In the genomic region with DNA sequence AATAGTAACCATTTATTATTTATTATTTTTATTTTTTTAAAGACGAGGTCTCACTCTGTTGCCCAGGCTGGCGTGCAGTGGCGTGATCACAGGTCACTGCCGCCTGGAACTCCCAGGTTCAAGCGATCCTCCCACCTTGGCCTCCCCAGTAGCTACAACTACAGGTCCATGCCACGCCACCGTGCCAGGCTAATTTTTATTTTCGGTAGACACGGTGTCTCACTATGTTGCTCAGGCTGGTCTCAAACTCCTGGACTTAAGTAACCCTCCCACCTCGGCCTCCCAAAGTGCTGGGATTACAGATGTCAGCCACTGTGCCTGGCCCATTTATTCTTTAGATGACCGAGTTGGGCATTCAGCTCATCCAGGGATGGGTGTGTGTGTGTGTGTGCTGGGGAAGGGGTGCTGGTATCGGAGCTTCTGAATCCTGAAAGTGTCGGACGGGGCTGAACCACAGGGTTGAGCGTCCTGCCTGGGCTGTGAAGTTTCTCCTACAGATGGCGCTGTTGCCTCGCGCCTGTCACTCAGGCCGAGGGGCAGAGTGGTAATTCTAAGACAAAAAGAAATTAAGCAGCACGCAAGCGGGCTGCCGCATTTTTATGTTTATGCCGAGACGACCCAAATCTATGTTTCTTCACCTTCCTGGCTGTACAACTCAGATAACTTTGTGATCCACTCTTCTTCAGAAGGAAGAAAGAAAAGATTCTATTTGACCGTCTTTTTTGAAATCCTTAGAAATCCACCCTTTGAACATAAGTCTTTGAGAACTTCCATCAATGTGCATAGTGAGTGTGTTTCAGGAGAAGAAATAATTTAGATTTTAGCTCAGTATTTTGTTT, we compare ENCODE assay signal across 1 cellular context.
TF ChIP-seq lines count a peak whose summit lies in the region.

No MANE protein-coding gene starts in this region.

TF ChIP-seq in HepG2, 621 proteins besides CTCF, POLR2A, EP300 and RAD21 (continued from another document):
- TF ChIP-seq, protein P1, sequence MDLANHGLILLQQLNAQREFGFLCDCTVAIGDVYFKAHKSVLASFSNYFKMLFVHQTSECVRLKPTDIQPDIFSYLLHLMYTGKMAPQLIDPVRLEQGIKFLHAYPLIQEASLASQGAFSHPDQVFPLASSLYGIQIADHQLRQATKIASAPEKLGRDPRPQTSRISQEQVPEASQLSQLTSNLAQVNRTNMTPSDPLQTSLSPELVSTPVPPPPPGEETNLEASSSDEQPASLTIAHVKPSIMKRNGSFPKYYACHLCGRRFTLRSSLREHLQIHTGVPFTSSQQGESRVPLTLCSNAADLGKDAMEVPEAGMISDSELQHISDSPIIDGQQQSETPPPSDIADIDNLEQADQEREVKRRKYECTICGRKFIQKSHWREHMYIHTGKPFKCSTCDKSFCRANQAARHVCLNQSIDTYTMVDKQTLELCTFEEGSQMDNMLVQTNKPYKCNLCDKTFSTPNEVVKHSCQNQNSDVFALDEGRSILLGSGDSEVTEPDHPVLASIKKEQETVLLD (CRISPR knock-in tag; IDR thresholded peaks at IDR 0.05; ENCODE audit: low read depth) = no peak
- TF ChIP-seq ZFP41 (CRISPR knock-in tag; IDR thresholded peaks at IDR 0.05; ENCODE audit: borderline replicate concordance) (no peak), SMC3 (IDR thresholded peaks at IDR 0.05; ENCODE audit: low read length) (peak; percentile 74), CBX1 (IDR thresholded peaks at IDR 0.05; ENCODE audit: low read depth) (peak; percentile 34), MEIS2 (CRISPR knock-in tag; IDR thresholded peaks at IDR 0.05) (peak; percentile 84)
- TF ChIP-seq, protein P2, sequence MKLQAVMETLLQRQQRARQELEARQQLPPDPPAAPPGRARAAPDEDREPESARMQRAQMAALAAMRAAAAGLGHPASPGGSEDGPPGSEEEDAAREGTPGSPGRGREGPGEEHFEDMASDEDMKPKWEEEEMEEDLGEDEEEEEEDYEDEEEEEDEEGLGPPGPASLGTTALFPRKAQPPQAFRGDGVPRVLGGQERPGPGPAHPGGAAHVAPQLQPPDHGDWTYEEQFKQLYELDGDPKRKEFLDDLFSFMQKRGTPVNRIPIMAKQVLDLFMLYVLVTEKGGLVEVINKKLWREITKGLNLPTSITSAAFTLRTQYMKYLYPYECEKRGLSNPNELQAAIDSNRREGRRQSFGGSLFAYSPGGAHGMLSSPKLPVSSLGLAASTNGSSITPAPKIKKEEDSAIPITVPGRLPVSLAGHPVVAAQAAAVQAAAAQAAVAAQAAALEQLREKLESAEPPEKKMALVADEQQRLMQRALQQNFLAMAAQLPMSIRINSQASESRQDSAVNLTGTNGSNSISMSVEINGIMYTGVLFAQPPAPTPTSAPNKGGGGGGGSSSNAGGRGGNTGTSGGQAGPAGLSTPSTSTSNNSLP (IDR thresholded peaks at IDR 0.05; ENCODE audit: low read depth, low read length) = no peak
- TF ChIP-seq, protein P3, sequence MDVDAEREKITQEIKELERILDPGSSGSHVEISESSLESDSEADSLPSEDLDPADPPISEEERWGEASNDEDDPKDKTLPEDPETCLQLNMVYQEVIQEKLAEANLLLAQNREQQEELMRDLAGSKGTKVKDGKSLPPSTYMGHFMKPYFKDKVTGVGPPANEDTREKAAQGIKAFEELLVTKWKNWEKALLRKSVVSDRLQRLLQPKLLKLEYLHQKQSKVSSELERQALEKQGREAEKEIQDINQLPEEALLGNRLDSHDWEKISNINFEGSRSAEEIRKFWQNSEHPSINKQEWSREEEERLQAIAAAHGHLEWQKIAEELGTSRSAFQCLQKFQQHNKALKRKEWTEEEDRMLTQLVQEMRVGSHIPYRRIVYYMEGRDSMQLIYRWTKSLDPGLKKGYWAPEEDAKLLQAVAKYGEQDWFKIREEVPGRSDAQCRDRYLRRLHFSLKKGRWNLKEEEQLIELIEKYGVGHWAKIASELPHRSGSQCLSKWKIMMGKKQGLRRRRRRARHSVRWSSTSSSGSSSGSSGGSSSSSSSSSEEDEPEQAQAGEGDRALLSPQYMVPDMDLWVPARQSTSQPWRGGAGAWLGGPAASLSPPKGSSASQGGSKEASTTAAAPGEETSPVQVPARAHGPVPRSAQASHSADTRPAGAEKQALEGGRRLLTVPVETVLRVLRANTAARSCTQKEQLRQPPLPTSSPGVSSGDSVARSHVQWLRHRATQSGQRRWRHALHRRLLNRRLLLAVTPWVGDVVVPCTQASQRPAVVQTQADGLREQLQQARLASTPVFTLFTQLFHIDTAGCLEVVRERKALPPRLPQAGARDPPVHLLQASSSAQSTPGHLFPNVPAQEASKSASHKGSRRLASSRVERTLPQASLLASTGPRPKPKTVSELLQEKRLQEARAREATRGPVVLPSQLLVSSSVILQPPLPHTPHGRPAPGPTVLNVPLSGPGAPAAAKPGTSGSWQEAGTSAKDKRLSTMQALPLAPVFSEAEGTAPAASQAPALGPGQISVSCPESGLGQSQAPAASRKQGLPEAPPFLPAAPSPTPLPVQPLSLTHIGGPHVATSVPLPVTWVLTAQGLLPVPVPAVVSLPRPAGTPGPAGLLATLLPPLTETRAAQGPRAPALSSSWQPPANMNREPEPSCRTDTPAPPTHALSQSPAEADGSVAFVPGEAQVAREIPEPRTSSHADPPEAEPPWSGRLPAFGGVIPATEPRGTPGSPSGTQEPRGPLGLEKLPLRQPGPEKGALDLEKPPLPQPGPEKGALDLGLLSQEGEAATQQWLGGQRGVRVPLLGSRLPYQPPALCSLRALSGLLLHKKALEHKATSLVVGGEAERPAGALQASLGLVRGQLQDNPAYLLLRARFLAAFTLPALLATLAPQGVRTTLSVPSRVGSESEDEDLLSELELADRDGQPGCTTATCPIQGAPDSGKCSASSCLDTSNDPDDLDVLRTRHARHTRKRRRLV (CRISPR knock-in tag; IDR thresholded peaks at IDR 0.05) = no peak
- TF ChIP-seq, protein P4, sequence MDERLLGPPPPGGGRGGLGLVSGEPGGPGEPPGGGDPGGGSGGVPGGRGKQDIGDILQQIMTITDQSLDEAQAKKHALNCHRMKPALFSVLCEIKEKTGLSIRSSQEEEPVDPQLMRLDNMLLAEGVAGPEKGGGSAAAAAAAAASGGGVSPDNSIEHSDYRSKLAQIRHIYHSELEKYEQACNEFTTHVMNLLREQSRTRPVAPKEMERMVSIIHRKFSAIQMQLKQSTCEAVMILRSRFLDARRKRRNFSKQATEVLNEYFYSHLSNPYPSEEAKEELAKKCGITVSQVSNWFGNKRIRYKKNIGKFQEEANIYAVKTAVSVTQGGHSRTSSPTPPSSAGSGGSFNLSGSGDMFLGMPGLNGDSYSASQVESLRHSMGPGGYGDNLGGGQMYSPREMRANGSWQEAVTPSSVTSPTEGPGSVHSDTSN (CRISPR knock-in tag; IDR thresholded peaks at IDR 0.05) = peak; percentile 71
- TF ChIP-seq, protein P5, sequence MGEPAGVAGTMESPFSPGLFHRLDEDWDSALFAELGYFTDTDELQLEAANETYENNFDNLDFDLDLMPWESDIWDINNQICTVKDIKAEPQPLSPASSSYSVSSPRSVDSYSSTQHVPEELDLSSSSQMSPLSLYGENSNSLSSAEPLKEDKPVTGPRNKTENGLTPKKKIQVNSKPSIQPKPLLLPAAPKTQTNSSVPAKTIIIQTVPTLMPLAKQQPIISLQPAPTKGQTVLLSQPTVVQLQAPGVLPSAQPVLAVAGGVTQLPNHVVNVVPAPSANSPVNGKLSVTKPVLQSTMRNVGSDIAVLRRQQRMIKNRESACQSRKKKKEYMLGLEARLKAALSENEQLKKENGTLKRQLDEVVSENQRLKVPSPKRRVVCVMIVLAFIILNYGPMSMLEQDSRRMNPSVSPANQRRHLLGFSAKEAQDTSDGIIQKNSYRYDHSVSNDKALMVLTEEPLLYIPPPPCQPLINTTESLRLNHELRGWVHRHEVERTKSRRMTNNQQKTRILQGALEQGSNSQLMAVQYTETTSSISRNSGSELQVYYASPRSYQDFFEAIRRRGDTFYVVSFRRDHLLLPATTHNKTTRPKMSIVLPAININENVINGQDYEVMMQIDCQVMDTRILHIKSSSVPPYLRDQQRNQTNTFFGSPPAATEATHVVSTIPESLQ (CRISPR knock-in tag; conservative IDR thresholded peaks at IDR 0.05) = no peak
- TF ChIP-seq, protein P6, sequence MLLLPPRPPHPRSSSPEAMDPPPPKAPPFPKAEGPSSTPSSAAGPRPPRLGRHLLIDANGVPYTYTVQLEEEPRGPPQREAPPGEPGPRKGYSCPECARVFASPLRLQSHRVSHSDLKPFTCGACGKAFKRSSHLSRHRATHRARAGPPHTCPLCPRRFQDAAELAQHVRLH (CRISPR knock-in tag; IDR thresholded peaks at IDR 0.05; ENCODE audit: borderline replicate concordance, low read depth) = peak; percentile 30; the same call in 1 of the 2 replicates
- TF ChIP-seq, protein P7, sequence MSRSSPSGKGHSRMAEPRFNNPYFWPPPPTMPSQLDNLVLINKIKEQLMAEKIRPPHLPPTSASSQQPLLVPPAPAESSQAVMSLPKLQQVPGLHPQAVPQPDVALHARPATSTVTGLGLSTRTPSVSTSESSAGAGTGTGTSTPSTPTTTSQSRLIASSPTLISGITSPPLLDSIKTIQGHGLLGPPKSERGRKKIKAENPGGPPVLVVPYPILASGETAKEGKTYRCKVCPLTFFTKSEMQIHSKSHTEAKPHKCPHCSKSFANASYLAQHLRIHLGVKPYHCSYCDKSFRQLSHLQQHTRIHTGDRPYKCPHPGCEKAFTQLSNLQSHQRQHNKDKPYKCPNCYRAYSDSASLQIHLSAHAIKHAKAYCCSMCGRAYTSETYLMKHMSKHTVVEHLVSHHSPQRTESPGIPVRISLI (CRISPR knock-in tag; IDR thresholded peaks at IDR 0.05; ENCODE audit: borderline replicate concordance) = no peak
